ENCODE assay signal across 8 cellular contexts in the genomic region with DNA sequence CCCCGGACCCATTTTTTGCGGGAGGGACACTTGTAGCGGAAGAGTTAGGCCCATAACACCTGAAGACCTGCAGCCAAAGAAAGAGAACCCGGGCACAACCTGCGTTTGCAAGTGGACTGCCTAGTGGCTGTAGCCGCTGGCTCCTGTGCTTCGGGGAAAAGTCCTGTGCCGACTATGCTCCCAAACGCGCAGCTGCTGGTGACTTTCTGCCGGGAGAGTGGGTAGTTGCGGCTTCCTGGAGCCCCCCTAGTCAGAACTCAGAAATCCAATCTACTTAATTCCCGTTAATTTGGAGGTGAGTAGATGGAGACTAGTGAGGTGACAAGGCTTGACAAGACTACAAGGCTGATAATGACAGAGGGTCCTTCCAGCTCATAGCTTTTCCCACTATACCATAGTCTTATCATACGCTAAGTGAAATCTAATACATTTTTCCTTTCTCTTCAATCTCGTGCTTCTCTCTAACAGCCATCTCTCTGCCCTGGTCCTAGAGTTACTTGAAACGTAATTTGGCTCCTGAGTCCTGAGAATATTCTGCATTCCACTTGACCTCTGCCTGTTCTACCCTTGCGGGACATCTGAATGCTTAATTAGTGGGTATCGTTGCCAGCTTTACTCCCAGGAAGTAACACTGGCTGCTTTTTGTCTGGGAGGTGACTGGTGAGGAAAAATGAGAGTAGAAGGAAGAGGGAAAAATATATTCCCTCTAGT. TPM values are rescaled to one million over a fixed set of nuclear protein-coding genes. Genes with fewer than 3 reads are reported as not detected.
DNase-seq lines count a peak whose midpoint lies in the region; ATAC-seq, FAIRE-seq and TF ChIP-seq lines count a peak whose summit lies in the region.

No MANE protein-coding gene starts in this region.

- H3K4me1 Mint-ChIP-seq in IgD-negative memory B cell, result peaks cover 28 to 48% (median 43%) of the 10 kb centered on the region in 3 donors
- H3K4me1 Mint-ChIP-seq in T-helper 2 cell treated with Interferon-gamma antibody and Interleukin-4, amounts not matched to agents 5 μg/mL and 100 μg/mL, for 36 hours (ENCODE audit: low read depth), result peaks cover 51% of the 10 kb centered on the region

- TF ChIP-seq CTCF in epithelial cell of esophagus (IDR thresholded peaks at IDR 0.05; ENCODE audit: insufficient read depth, low read depth, low read length, missing control alignments), result no peak

- H3K27ac Mint-ChIP-seq in IgD-negative memory B cell, result peak overlapping the region; percentile 86 to 97 (median 96)
- peak overlapping the region; percentile 99 for H3K27ac Mint-ChIP-seq in T-helper 2 cell treated with Interferon-gamma antibody and Interleukin-4, amounts not matched to agents 5 μg/mL and 100 μg/mL, for 36 hours

- H3K4me3 ChIP-seq in epithelial cell of esophagus (ENCODE audit: low read length) (peak overlapping the region; percentile 88), mucosa of rectum (ENCODE audit: low read length in 2 of 2) (peak overlapping the region; percentile 87 to 98)

- no peaks in the 10 kb centered on the region for H3K9me3 Mint-ChIP-seq in IgD-negative memory B cell
- no peaks in the 10 kb centered on the region for H3K9me3 Mint-ChIP-seq in T-helper 2 cell treated with Interferon-gamma antibody and Interleukin-4, amounts not matched to agents 5 μg/mL and 100 μg/mL, for 36 hours

- no peaks in the 10 kb centered on the region for H3K27me3 ChIP-seq in mucosa of rectum (ENCODE audit: control insufficient read depth in 2 of 2, insufficient read depth in 2 of 2, low read length in 2 of 2)

- ATAC-seq in GM21737 (IDR thresholded peaks at IDR 0.05; ENCODE audit: unreplicated experiment), result no peak

- no peaks in the 10 kb centered on the region for H3K27me3 Mint-ChIP-seq in IgD-negative memory B cell
- peaks cover 3% of the 10 kb centered on the region for H3K27me3 Mint-ChIP-seq in T-helper 2 cell treated with Interferon-gamma antibody and Interleukin-4, amounts not matched to agents 5 μg/mL and 100 μg/mL, for 36 hours (ENCODE audit: low read depth)

- no peaks in the 10 kb centered on the region for H3K9me3 ChIP-seq in mucosa of rectum (ENCODE audit: control insufficient read depth in 2 of 2, low read length in 2 of 2)

- peak overlapping the region; percentile 81 to 88 for H3K9ac ChIP-seq in mucosa of rectum (ENCODE audit: low read depth in 1 of 2, low read length in 2 of 2)

- no peaks in the 10 kb centered on the region for H3K36me3 ChIP-seq in mucosa of rectum (ENCODE audit: control insufficient read depth in 2 of 2, insufficient read depth in 2 of 2, low read length in 2 of 2)

- H3K4me3 Mint-ChIP-seq in IgD-negative memory B cell, result peak overlapping the region; percentile 88 to 100 (median 96)
- H3K4me3 Mint-ChIP-seq in T-helper 2 cell treated with Interferon-gamma antibody and Interleukin-4, amounts not matched to agents 5 μg/mL and 100 μg/mL, for 36 hours, result peak overlapping the region; percentile 91

- FAIRE-seq in urothelium cell line (lab: Jason Lieb, UNC), result peak; percentile 42

- peak overlapping the region; percentile 42 to 82 for H3K27ac ChIP-seq in mucosa of rectum (ENCODE audit: low read depth in 2 of 2, low read length in 2 of 2)

- H3K4me1 ChIP-seq in mucosa of rectum (ENCODE audit: control insufficient read depth in 2 of 2, insufficient read depth in 2 of 2, low read length in 2 of 2), result peaks cover 11 to 13% of the 10 kb centered on the region in 2 donors

- DNase-seq in stimulated activated CD4-positive, alpha-beta T cell treated with anti-CD3 and anti-CD28 coated beads, Interleukin-4, amount 100 ng/mL, for 1 hour, result peak; percentile 42
- no peak for DNase-seq in stimulated activated CD4-positive, alpha-beta T cell treated with anti-CD3 and anti-CD28 coated beads, Interleukin-2, amount 100 ng/mL, for 48 hours
- no peak for DNase-seq in T-helper 2 cell treated with Interferon-gamma antibody and Interleukin-4, amounts not matched to agents 5 μg/mL and 100 μg/mL, for 36 hours (ENCODE audit: low spot score)
- peak; percentile 30 for DNase-seq in epithelial cell of esophagus (ENCODE audit: low read depth)
- peak; percentile 54 for DNase-seq in urothelium cell line (ENCODE audit: low spot score)

- H3K36me3 Mint-ChIP-seq in IgD-negative memory B cell, result peaks cover 5% of the 10 kb centered on the region
- peaks cover 43% of the 10 kb centered on the region for H3K36me3 Mint-ChIP-seq in T-helper 2 cell treated with Interferon-gamma antibody and Interleukin-4, amounts not matched to agents 5 μg/mL and 100 μg/mL, for 36 hours (ENCODE audit: low read depth)

RNA-seq across cellular contexts. Expression of a gene that starts 0.5 kb away (rescaled TPM):
- 74.7 TPM for polyA plus RNA-seq in IgD-negative memory B cell

Comparison
In these comparisons a context has a peak if more than half of its experiments do, and no peak if none do; other contexts are left out.
1. DNase-seq: peak in stimulated activated CD4-positive, alpha-beta T cell treated with anti-CD3 and anti-CD28 coated beads, Interleukin-4, amount 100 ng/mL, for 1 hour (single experiment), epithelial cell of esophagus (single experiment) and urothelium cell line (single experiment); none in stimulated activated CD4-positive, alpha-beta T cell treated with anti-CD3 and anti-CD28 coated beads, Interleukin-2, amount 100 ng/mL, for 48 hours (0 of 2) and T-helper 2 cell treated with Interferon-gamma antibody and Interleukin-4, amounts not matched to agents 5 μg/mL and 100 μg/mL, for 36 hours (single experiment).